In the genomic region with DNA sequence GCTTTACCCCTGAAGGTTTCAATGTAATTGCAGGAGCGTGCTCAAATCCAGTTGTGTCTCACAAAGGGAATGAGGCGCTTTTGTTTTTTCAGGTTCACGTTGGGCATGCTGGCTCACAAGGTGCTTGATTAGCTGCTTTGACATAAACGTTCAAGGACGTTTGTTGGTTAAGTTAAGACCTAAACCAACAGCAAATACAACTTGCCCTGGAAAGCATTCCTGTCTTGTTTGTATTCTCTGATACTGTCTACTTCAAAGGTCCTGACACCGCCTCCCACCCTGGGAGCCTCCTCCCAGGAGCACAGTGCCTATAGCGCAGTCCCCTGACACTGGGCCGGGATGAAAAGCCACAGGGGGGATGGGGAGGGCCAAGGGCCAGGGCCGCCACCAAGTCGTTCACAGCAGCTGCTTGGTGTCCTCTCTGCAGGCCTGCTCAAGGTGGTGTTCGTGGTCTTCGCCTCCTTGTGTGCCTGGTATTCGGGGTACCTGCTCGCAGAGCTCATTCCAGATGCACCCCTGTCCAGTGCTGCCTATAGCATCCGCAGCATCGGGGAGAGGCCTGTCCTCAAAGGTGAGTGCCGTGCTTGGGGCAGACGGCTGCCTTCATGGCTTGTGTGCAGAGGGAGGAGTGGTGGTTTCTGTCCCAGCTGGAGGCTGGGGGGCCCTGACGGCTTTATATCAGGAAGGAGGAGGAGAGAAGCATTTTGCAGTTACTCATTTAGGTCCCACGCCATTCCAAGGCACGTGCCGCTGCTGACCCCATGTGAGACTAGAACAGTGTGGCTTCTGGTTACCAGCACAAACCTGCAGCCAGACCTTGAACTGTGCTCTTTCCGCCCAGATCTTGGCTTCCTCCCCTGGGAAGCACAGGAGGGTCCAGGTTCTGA, we compare ENCODE assay signal across 24 cellular contexts. TPM values are rescaled to one million over a fixed set of nuclear protein-coding genes. Genes with fewer than 3 reads are reported as not detected.
DNase-seq lines count a peak whose midpoint lies in the region; ATAC-seq, FAIRE-seq and TF ChIP-seq lines count a peak whose summit lies in the region.
"Had no signal": no experiment of that assay in that cellular context is flagged by ENCODE, and none has a peak within 500 bp of the region (broad histone marks: within the 10 kb centered on the region; RNA-seq: fewer than 3 reads in every experiment).

No MANE protein-coding gene starts in this region.

- peak; percentile 99 for FAIRE-seq in HepG2 (lab: Jason Lieb, UNC)
- FAIRE-seq: GM12891, GM18507 had no signal

- in situ Hi-C loops in HepG2 (cut with HindIII; ENCODE audit: extremely low pct_ligation_motif_present, low pct_unique_long_range_greater_than_20kb), result no loop called here

- BruUV-seq in HepG2 (replicated peaks; lab: Mats Ljungman, UMichigan), result no TSS peak

- H3K4me1 ChIP-seq in HepG2 (ENCODE audit: insufficient read depth, low read length) (peaks cover 97% of the 10 kb centered on the region), right lobe of liver (peaks cover 0 to 6% (median 0%) of the 10 kb centered on the region in 4 donors)
- H3K4me1 ChIP-seq: BE2C, SJCRH30 had no signal

- CTCF ChIA-PET in HepG2 (lab: Yijun Ruan, JAX; ENCODE audit: low intra/inter-chr PET ratio, low total read pairs), result interaction anchor here (1.8 kb wide), 1 partner anchor 40 kb away, joined by 3 read pairs; no protein-coding TSS in a partner anchor

- H3K9me3 ChIP-seq in HepG2 (ENCODE audit: low read length), result no peaks in the 10 kb centered on the region
- no peaks in the 10 kb centered on the region for H3K9me3 ChIP-seq in right lobe of liver
- H3K9me3 ChIP-seq: BE2C, SJCRH30 had no signal

- H3K4me3 ChIP-seq in HepG2 (replicated peaks in 1 of 3; ENCODE audit: insufficient read depth in 1 of 3, low read depth in 2 of 3, low read length in 3 of 3) (peak overlapping the region; percentile 38 to 69 (median 40)), right lobe of liver (no peak overlapping the region)
- H3K4me3 ChIP-seq: SJCRH30 had no signal

- peaks cover 0 to 6% of the 10 kb centered on the region in 2 experiments; a peak in 1 of 5 replicates for H3K36me3 ChIP-seq in HepG2 (replicated peaks in 1 of 2; ENCODE audit: control insufficient read depth in 1 of 2, insufficient read depth in 2 of 2, low read length in 2 of 2)
- H3K36me3 ChIP-seq in right lobe of liver, result no peaks in the 10 kb centered on the region
- H3K36me3 ChIP-seq: BE2C, SJCRH30 had no signal

- DNase-seq in HepG2 (ENCODE audit: low spot score) (peak; percentile 99), right lobe of liver (no peak), NCI-H774 (lab: John Stamatoyannopoulos, UW) (peak; percentile 15), mesenteric fat pad (ENCODE audit: low spot score) (peak; percentile 64), C1 segment of cervical spinal cord (lab: John Stamatoyannopoulos, UW) (no peak), NCI-H446 (lab: John Stamatoyannopoulos, UW) (no peak)
- DNase-seq: 8988T; BE2C; DMS 273 treated with DMSO at 0.1 percent for 48 hours; GF-D8; HFFc6; NCI-H1048; NCI-H146; NCI-H226; NCI-H69; NK-92 treated with Interleukin-12 subunit alpha and Interleukin-12 subunit beta, amount 100 ng/mL, for 24 hours; SJCRH30 had no signal

- peak overlapping the region; percentile 0 for H2AFZ ChIP-seq in HepG2 (ENCODE audit: low read length)

- intact Hi-C loops in HepG2 (cut with micrococcal nuclease; ENCODE audit: unreplicated experiment) (loop anchor here (1.0 to 2.0 kb wide), 3 partner anchors 38 to 44 kb away; no protein-coding TSS in a partner anchor), right lobe of liver (cut with DNase I) (no loop called here)

- H3K9ac ChIP-seq in HepG2 (ENCODE audit: insufficient read depth, low read depth, low read length), result peak overlapping the region; percentile 76

- peak; percentile 82 to 90 for TF ChIP-seq POLR2A in HepG2 (IDR thresholded peaks at IDR 0.05; ENCODE audit: insufficient read depth in 1 of 2, low read depth in 2 of 2, low read length in 2 of 2)
- TF ChIP-seq POLR2A in right lobe of liver (IDR thresholded peaks at IDR 0.05), result no peak

- H3K4me2 ChIP-seq in HepG2 (ENCODE audit: low read depth, low read length), result peak overlapping the region; percentile 97

- 0 out of 2 replicates have a peak, but pooled peaks have one; percentile 19 for TF ChIP-seq RAD21 in HepG2 (CRISPR knock-in tag; IDR thresholded peaks at IDR 0.05)

- 0% methylated on average over 14 of the region's 23 CpGs for WGBS in HepG2 (ENCODE audit: low lambda C conversion rate)
- 64% methylated on average over 12 of the region's 23 CpGs for WGBS in right lobe of liver (ENCODE audit: insufficient coverage, low coverage, low lambda C conversion rate, missing lambda C conversion rate)

- ATAC-seq in HepG2 (peak; percentile 89), right lobe of liver (no peak), HG03025 (IDR thresholded peaks at IDR 0.05; ENCODE audit: low FRiP score, unreplicated experiment) (no peak), HG03378 (IDR thresholded peaks at IDR 0.05; ENCODE audit: unreplicated experiment) (no peak)
- ATAC-seq: PC-3 had no signal

- H4K20me1 ChIP-seq in HepG2 (ENCODE audit: insufficient read depth, low read length), result no peaks in the 10 kb centered on the region

- TF ChIP-seq CTCF in HepG2 (CRISPR knock-in tag; IDR thresholded peaks at IDR 0.05) (peak; percentile 16), right lobe of liver (IDR thresholded peaks at IDR 0.05) (no peak)

- H3K27ac ChIP-seq in HepG2 (ENCODE audit: extremely low read length, insufficient read depth, low read length), result peak overlapping the region; percentile 96
- no peak overlapping the region for H3K27ac ChIP-seq in right lobe of liver
- H3K27ac ChIP-seq: SJCRH30 had no signal

- H3K79me2 ChIP-seq in HepG2 (ENCODE audit: insufficient read depth, low read length), result peaks cover 32% of the 10 kb centered on the region

- TF ChIP-seq EP300 in HepG2 (IDR thresholded peaks at IDR 0.05; ENCODE audit: low read depth in 2 of 2, low read length in 2 of 2) (peak; percentile 86 to 97; a peak in 3 of 4 replicates), HepG2 (CRISPR knock-in tag; IDR thresholded peaks at IDR 0.05; ENCODE audit: borderline replicate concordance) (peak; percentile 94)

- POLR2A ChIA-PET in HepG2 (lab: Yijun Ruan, JAX), result interaction anchor here (0.6 to 8.6 kb wide), 21 partner anchors 9 to 441 kb away, joined by 3 to 105 read pairs (median 5); a partner anchor contains a TSS

- H3K27me3 ChIP-seq in HepG2 (ENCODE audit: control insufficient read depth in 1 of 2, insufficient read depth in 2 of 2, low read length in 2 of 2) (no peaks in the 10 kb centered on the region), right lobe of liver (no peaks in the 10 kb centered on the region)
- H3K27me3 ChIP-seq: BE2C had no signal

RNA-seq across cellular contexts. Expression of a gene that starts 6.1 kb away (rescaled TPM):
- 41.9 and 62.0 TPM in 2 replicates for total RNA-seq in HepG2 (2016; rRNA removed; fragmentation: Illumina TruSeq; extraction: Trizol)
- 39.6 and 40.5 TPM in 2 replicates for total RNA-seq in HepG2 (2016; cell fraction: cytosol; rRNA removed; fragmentation: Illumina TruSeq; extraction: Trizol; ENCODE audit: low read depth)
- total RNA-seq in HepG2 (2016; cell fraction: insoluble cytoplasmic fraction; rRNA removed; fragmentation: Illumina TruSeq; extraction: Trizol), result 44.1 and 62.5 TPM in 2 replicates
- 34.8 and 38.7 TPM in 2 replicates for total RNA-seq in HepG2 (2016; cell fraction: membrane; rRNA removed; fragmentation: Illumina TruSeq; extraction: Trizol)
- 51.9 and 55.6 TPM in 2 replicates for total RNA-seq in HepG2 (2016; cell fraction: nucleus; rRNA removed; fragmentation: Illumina TruSeq; extraction: Trizol)
- 43.6 and 46.5 TPM in 2 replicates for polyA plus RNA-seq in HepG2 (2011; rRNA removed)
- 35.5 and 35.6 TPM in 2 replicates for polyA plus RNA-seq in HepG2 (2011; cell fraction: cytosol; rRNA removed)
- 32.7 and 33.7 TPM in 2 replicates for polyA plus RNA-seq in HepG2 (2011; cell fraction: nucleus; rRNA removed)
- polyA plus RNA-seq in HepG2 (2012), result 27.9 and 41.5 TPM in 2 replicates
- polyA plus RNA-seq in HepG2 (2016; cell fraction: cytosol; fragmentation: Illumina TruSeq; extraction: Trizol; ENCODE audit: low read depth), result 38.5 and 45.0 TPM in 2 replicates
- 40.2 and 42.4 TPM in 2 replicates for polyA plus RNA-seq in HepG2 (2016; cell fraction: insoluble cytoplasmic fraction; fragmentation: Illumina TruSeq; extraction: Trizol; ENCODE audit: low read depth)
- polyA plus RNA-seq in HepG2 (2016; cell fraction: membrane; fragmentation: Illumina TruSeq; extraction: Trizol; ENCODE audit: low read depth), result 30.8 and 35.2 TPM in 2 replicates
- 91.4 and 98.1 TPM in 2 replicates for polyA plus RNA-seq in HepG2 (2016; cell fraction: nucleus; fragmentation: Illumina TruSeq; extraction: Trizol; ENCODE audit: insufficient read depth, low read depth)
- 36.1 TPM in 1 of 2 replicates, not detected in the other for polyA minus RNA-seq in HepG2 (2011; rRNA and poly(A)+ RNA removed; ENCODE audit: low replicate concordance)
- 9.9 and 12.2 TPM in 2 replicates for polyA minus RNA-seq in HepG2 (2011; cell fraction: cytosol; rRNA and poly(A)+ RNA removed)
- 15.6 and 18.9 TPM in 2 replicates for polyA minus RNA-seq in HepG2 (2011; cell fraction: nucleus; rRNA and poly(A)+ RNA removed)
- under 1 TPM in 4 of 6 experiments, not detected in 2; 0.49 to 0.95 (median 0.76) TPM for total RNA-seq in right lobe of liver
- total RNA-seq in mesenteric fat pad, result 0.90 TPM
- total RNA-seq: H4, HFFc6, HT-29, PC-3, SJCRH30 had no signal

RNA-seq across cellular contexts. Expression of a gene that starts 39.1 kb away (rescaled TPM):
- total RNA-seq in HepG2 (2016; rRNA removed; fragmentation: Illumina TruSeq; extraction: Trizol) (35.7 and 46.9 TPM in 2 replicates), right lobe of liver (1 to 10 TPM in 4 of 6 experiments, under 1 TPM in 2; 0.49 to 1.9 (median 1.5) TPM), mesenteric fat pad (39.9 TPM)
- 13.1 and 13.9 TPM in 2 replicates for total RNA-seq in HepG2 (2016; cell fraction: cytosol; rRNA removed; fragmentation: Illumina TruSeq; extraction: Trizol; ENCODE audit: low read depth)
- 36.0 and 40.4 TPM in 2 replicates for total RNA-seq in HepG2 (2016; cell fraction: insoluble cytoplasmic fraction; rRNA removed; fragmentation: Illumina TruSeq; extraction: Trizol)
- 49.7 and 53.9 TPM in 2 replicates for total RNA-seq in HepG2 (2016; cell fraction: membrane; rRNA removed; fragmentation: Illumina TruSeq; extraction: Trizol)
- total RNA-seq in HepG2 (2016; cell fraction: nucleus; rRNA removed; fragmentation: Illumina TruSeq; extraction: Trizol), result 22.1 and 28.5 TPM in 2 replicates
- polyA plus RNA-seq in HepG2 (2011; rRNA removed), result 24.0 and 26.3 TPM in 2 replicates
- polyA plus RNA-seq in HepG2 (2011; cell fraction: cytosol; rRNA removed), result 19.7 and 23.1 TPM in 2 replicates
- polyA plus RNA-seq in HepG2 (2011; cell fraction: nucleus; rRNA removed), result 20.8 and 25.8 TPM in 2 replicates
- 21.5 and 22.7 TPM in 2 replicates for polyA plus RNA-seq in HepG2 (2012)
- 15.4 and 17.8 TPM in 2 replicates for polyA plus RNA-seq in HepG2 (2016; cell fraction: cytosol; fragmentation: Illumina TruSeq; extraction: Trizol; ENCODE audit: low read depth)
- polyA plus RNA-seq in HepG2 (2016; cell fraction: insoluble cytoplasmic fraction; fragmentation: Illumina TruSeq; extraction: Trizol; ENCODE audit: low read depth), result 34.6 and 40.6 TPM in 2 replicates
- 37.5 and 39.1 TPM in 2 replicates for polyA plus RNA-seq in HepG2 (2016; cell fraction: membrane; fragmentation: Illumina TruSeq; extraction: Trizol; ENCODE audit: low read depth)
- polyA plus RNA-seq in HepG2 (2016; cell fraction: nucleus; fragmentation: Illumina TruSeq; extraction: Trizol; ENCODE audit: insufficient read depth, low read depth), result 26.6 and 29.1 TPM in 2 replicates
- polyA minus RNA-seq in HepG2 (2011; rRNA and poly(A)+ RNA removed; ENCODE audit: low replicate concordance), result 0.21 and 25.1 TPM in 2 replicates
- polyA minus RNA-seq in HepG2 (2011; cell fraction: cytosol; rRNA and poly(A)+ RNA removed), result 15.5 and 16.9 TPM in 2 replicates
- polyA minus RNA-seq in HepG2 (2011; cell fraction: nucleus; rRNA and poly(A)+ RNA removed), result 45.6 and 52.1 TPM in 2 replicates
- total RNA-seq: SJCRH30 had no signal

Comparison
In these comparisons a context has a peak if more than half of its experiments do, and no peak if none do; other contexts are left out.
1. DNase-seq: peak in HepG2 (single experiment), NCI-H774 (single experiment) and mesenteric fat pad (single experiment); none in right lobe of liver (0 of 3), C1 segment of cervical spinal cord (0 of 14) and NCI-H446 (0 of 2).
2. H3K4me3 ChIP-seq: peak in HepG2 (3 of 3); none in right lobe of liver (0 of 3).
3. RNA of a gene that starts 6.1 kb away (total RNA-seq): 34.8 to 62.5 TPM in HepG2; 0.90 TPM in mesenteric fat pad (single experiment) and 0.49 to 0.95 TPM in right lobe of liver; every median in the first group is over 10 times any median in the second.
4. RNA of a gene that starts 39.1 kb away (total RNA-seq): 39.9 TPM in mesenteric fat pad (single experiment) and 13.1 to 53.9 TPM in HepG2; 0.49 to 1.9 TPM in right lobe of liver; every median in the first group is over 4 times any median in the second.